31 cellular contexts compared by ENCODE assay signal in the genomic region with DNA sequence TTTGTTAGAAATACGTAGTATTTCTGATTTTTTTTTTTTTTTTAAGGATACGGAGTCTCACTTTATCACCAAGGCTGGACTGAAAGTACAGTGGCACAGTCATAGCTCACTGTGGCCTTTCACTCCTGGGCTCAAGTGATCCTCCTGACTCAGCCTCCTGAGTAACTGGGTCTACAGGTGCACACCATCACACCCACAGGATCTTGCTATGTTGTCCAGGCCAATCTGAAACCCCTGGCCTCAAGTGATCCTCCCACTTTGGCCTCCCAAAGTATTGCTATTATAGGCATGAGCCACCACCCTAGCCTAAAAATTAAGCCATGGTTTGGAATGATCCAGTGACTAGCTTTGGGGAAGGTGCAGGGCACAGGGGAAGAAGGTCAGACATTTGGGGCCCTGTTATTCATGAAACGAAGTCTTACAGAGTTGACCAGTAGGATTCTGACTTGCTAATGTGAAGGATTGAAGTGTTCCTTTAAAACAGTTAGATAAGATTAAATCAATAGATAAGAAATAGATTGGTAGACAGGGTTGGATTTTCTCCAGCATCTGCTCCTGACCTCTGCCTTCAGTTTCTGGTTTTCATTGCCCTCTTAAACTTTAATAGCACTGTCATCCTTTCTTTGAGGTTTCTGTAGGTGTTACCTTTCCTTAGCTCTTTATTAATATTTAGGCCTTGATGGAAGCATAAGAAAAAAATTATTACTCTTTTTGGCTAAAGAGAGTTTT.
"Had no signal": no experiment of that assay in that cellular context is flagged by ENCODE, and none has a peak within 500 bp of the region (broad histone marks: within the 10 kb centered on the region; RNA-seq: fewer than 3 reads in every experiment).

No MANE protein-coding gene starts in this region.

- H3K36me3 Mint-ChIP-seq: mesothelial cell of epicardium had no signal

- ATAC-seq: activated CD8-positive, alpha-beta T cell treated with anti-CD3 and anti-CD28 coated beads for 36 hours; effector memory CD8-positive, alpha-beta T cell; gastrocnemius medialis; left cardiac atrium; naive thymus-derived CD4-positive, alpha-beta T cell; sciatic nerve; stimulated activated memory B cell treated with anti-CD40 and anti-IgM and Interleukin-4, amounts not matched to agents 10 μg/mL and 1 μg/mL and 100 μg/mL, for 72 hours; stimulated activated naive CD8-positive, alpha-beta T cell treated with anti-CD3 and anti-CD28 coated beads, Interleukin-15, amount 100 ng/mL, for 72 hours; upper lobe of right lung had no signal

- H3K27me3 ChIP-seq: ascending aorta, brain microvascular endothelial cell, gastrocnemius medialis, ovary, upper lobe of right lung had no signal

- DNase-seq: activated CD4-positive, alpha-beta T cell treated with anti-CD3 and anti-CD28 coated beads, Interleukin-2, amount 10 ng/mL, durations not matched to agents 7 days and 5 days; activated CD4-positive, CD25-positive, alpha-beta regulatory T cell treated with anti-CD3 and anti-CD28 coated beads, Interleukin-2, amount 50 U/mL, for 72 hours; activated CD8-positive, alpha-beta T cell treated with anti-CD3 and anti-CD28 coated beads for 36 hours; activated effector memory CD4-positive, alpha-beta T cell treated with Interleukin-2 at 50 U/mL for 16 hours; activated naive CD4-positive, alpha-beta T cell treated with Interleukin-2 at 50 U/mL for 16 hours; activated T-cell treated with anti-CD3 and anti-CD28 coated beads, Interleukin-2, amount 50 U/mL, for 48 hours; brain microvascular endothelial cell; cortex of kidney; effector memory CD8-positive, alpha-beta T cell; erythroblast; gastrocnemius medialis; glutamatergic neuron; islet precursor cell; left cardiac atrium; naive thymus-derived CD4-positive, alpha-beta T cell; ovary; stimulated activated CD4-positive, alpha-beta T cell treated with anti-CD3 and anti-CD28 coated beads, Interleukin-1b, Interleukin-23, amount 100 ng/mL, for 48 hours; stimulated activated CD4-positive, alpha-beta T cell treated with anti-CD3 and anti-CD28 coated beads, Interleukin-4, amount 100 ng/mL, for 4 hours; stimulated activated CD8-positive, alpha-beta memory T cell treated with anti-CD3 and anti-CD28 coated beads, Interleukin-4, amount 100 ng/mL, for 48 hours; stimulated activated naive CD8-positive, alpha-beta T cell treated with anti-CD3 and anti-CD28 coated beads, Interleukin-15, amount 100 ng/mL, for 72 hours; substantia nigra; T-helper 1 cell; upper lobe of right lung; WERI-Rb-1 had no signal

- H3K4me3 Mint-ChIP-seq: activated CD4-positive, alpha-beta T cell treated with anti-CD3 and anti-CD28 coated beads, Interleukin-2, amount 10 ng/mL, durations not matched to agents 7 days and 5 days; activated CD8-positive, alpha-beta T cell treated with anti-CD3 and anti-CD28 coated beads for 36 hours; activated naive CD8-positive, alpha-beta T cell; effector memory CD8-positive, alpha-beta T cell; mesothelial cell of epicardium; naive thymus-derived CD4-positive, alpha-beta T cell; stimulated activated memory B cell treated with anti-CD40 and anti-IgM and Interleukin-4, amounts not matched to agents 10 μg/mL and 1 μg/mL and 100 μg/mL, for 72 hours; stimulated activated naive CD8-positive, alpha-beta T cell treated with anti-CD3 and anti-CD28 coated beads, Interleukin-15, amount 100 ng/mL, for 72 hours had no signal

- H3K4me3 ChIP-seq: ascending aorta, gastrocnemius medialis, ovary, skin epidermis, upper lobe of right lung had no signal

- H3K9me3 ChIP-seq: ascending aorta, gastrocnemius medialis, ovary, upper lobe of right lung had no signal

- H3K9me3 Mint-ChIP-seq: activated CD4-positive, alpha-beta T cell treated with anti-CD3 and anti-CD28 coated beads, Interleukin-2, amount 10 ng/mL, durations not matched to agents 7 days and 5 days; activated CD8-positive, alpha-beta T cell treated with anti-CD3 and anti-CD28 coated beads for 36 hours; effector memory CD8-positive, alpha-beta T cell; mesothelial cell of epicardium; naive thymus-derived CD4-positive, alpha-beta T cell; stimulated activated memory B cell treated with anti-CD40 and anti-IgM and Interleukin-4, amounts not matched to agents 10 μg/mL and 1 μg/mL and 100 μg/mL, for 72 hours; stimulated activated naive CD8-positive, alpha-beta T cell treated with anti-CD3 and anti-CD28 coated beads, Interleukin-15, amount 100 ng/mL, for 72 hours had no signal

- H3K27ac Mint-ChIP-seq: activated CD4-positive, alpha-beta T cell treated with anti-CD3 and anti-CD28 coated beads, Interleukin-2, amount 10 ng/mL, durations not matched to agents 7 days and 5 days; activated CD8-positive, alpha-beta T cell treated with anti-CD3 and anti-CD28 coated beads for 36 hours; mesothelial cell of epicardium; naive thymus-derived CD4-positive, alpha-beta T cell; progenitor cell of endocrine pancreas had no signal

- H3K4me1 ChIP-seq: ascending aorta, gastrocnemius medialis had no signal

- H3K36me3 ChIP-seq: ascending aorta, brain microvascular endothelial cell, gastrocnemius medialis, ovary, upper lobe of right lung, WERI-Rb-1 had no signal

- H3K27ac ChIP-seq: ascending aorta, brain microvascular endothelial cell, gastrocnemius medialis, ovary, skin epidermis, upper lobe of right lung, WERI-Rb-1 had no signal

- H3K27me3 Mint-ChIP-seq: activated CD4-positive, alpha-beta T cell treated with anti-CD3 and anti-CD28 coated beads, Interleukin-2, amount 10 ng/mL, durations not matched to agents 7 days and 5 days; activated CD8-positive, alpha-beta T cell treated with anti-CD3 and anti-CD28 coated beads for 36 hours; activated naive CD8-positive, alpha-beta T cell; effector memory CD8-positive, alpha-beta T cell; naive thymus-derived CD4-positive, alpha-beta T cell; progenitor cell of endocrine pancreas; stimulated activated memory B cell treated with anti-CD40 and anti-IgM and Interleukin-4, amounts not matched to agents 10 μg/mL and 1 μg/mL and 100 μg/mL, for 72 hours; stimulated activated naive CD8-positive, alpha-beta T cell treated with anti-CD3 and anti-CD28 coated beads, Interleukin-15, amount 100 ng/mL, for 72 hours had no signal
